In the genomic region with DNA sequence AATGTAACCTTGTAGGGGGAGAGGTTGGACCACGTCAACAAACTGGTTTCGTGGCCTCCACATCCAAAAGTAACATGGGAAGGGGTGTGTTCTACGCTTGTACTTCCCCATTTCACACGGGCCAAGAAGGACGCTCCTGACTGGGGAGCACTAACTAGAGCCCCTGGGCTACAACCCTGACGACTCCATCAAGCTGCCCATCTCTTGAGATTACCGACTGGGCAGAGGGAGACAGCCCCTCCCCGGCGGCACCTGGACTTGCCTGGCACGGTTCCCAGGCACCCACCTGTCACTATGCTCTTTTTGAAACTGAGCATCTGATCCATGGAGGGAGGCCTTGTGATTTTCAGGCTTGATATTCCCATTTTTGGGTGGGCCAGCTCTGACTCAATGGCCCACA, we compare ENCODE assay signal across 16 cellular contexts.
"Had no signal": no experiment of that assay in that cellular context is flagged by ENCODE, and none has a peak within 500 bp of the region (broad histone marks: within the 10 kb centered on the region; RNA-seq: fewer than 3 reads in every experiment).

No MANE protein-coding gene starts in this region.

- H3K4me1 ChIP-seq: neural progenitor cell, tibial nerve had no signal

- ATAC-seq: pancreas had no signal

- H3K9me3 Mint-ChIP-seq: activated CD4-positive, alpha-beta memory T cell treated with anti-CD3 and anti-CD28 coated beads for 36 hours; activated naive CD8-positive, alpha-beta T cell treated with anti-CD3 and anti-CD28 coated beads for 36 hours had no signal

- H3K4me3 Mint-ChIP-seq: activated CD4-positive, alpha-beta memory T cell treated with anti-CD3 and anti-CD28 coated beads for 36 hours; activated naive CD8-positive, alpha-beta T cell treated with anti-CD3 and anti-CD28 coated beads for 36 hours; neural progenitor cell had no signal

- DNase-seq: activated CD4-positive, alpha-beta memory T cell treated with anti-CD3 and anti-CD28 coated beads for 36 hours; activated CD4-positive, CD25-positive, alpha-beta regulatory T cell treated with anti-CD3 and anti-CD28 coated beads, Interleukin-2, amount 50 U/mL, for 72 hours; activated gamma-delta T cell treated with Interleukin-2 at 50 U/mL for 16 hours; activated naive CD8-positive, alpha-beta T cell treated with anti-CD3 and anti-CD28 coated beads for 36 hours; activated T-cell treated with anti-CD3 and anti-CD28 coated beads, Interleukin-2, amount 50 U/mL, for 48 hours; brain microvascular endothelial cell; cerebellar nuclear complex; dermis blood vessel endothelial cell; hypothalamus; kidney glomerular epithelial cell; mesendoderm; retina; small intestine had no signal

- H3K27me3 ChIP-seq: brain microvascular endothelial cell, neural progenitor cell, pancreas, tibial nerve had no signal

- H3K36me3 ChIP-seq: brain microvascular endothelial cell, neural progenitor cell, pancreas, tibial nerve had no signal

- H3K4me3 ChIP-seq: neural progenitor cell, pancreas, tibial nerve had no signal

- H3K4me1 Mint-ChIP-seq: activated naive CD8-positive, alpha-beta T cell treated with anti-CD3 and anti-CD28 coated beads for 36 hours had no signal

- H3K27ac ChIP-seq: brain microvascular endothelial cell, neural progenitor cell, pancreas, tibial nerve had no signal

- H3K36me3 Mint-ChIP-seq: activated CD4-positive, alpha-beta memory T cell treated with anti-CD3 and anti-CD28 coated beads for 36 hours; activated naive CD8-positive, alpha-beta T cell treated with anti-CD3 and anti-CD28 coated beads for 36 hours; neural progenitor cell had no signal

- H3K27ac Mint-ChIP-seq: activated CD4-positive, alpha-beta memory T cell treated with anti-CD3 and anti-CD28 coated beads for 36 hours; activated naive CD8-positive, alpha-beta T cell treated with anti-CD3 and anti-CD28 coated beads for 36 hours; neural progenitor cell had no signal

- H3K9me3 ChIP-seq: pancreas had no signal
